In the genomic region with DNA sequence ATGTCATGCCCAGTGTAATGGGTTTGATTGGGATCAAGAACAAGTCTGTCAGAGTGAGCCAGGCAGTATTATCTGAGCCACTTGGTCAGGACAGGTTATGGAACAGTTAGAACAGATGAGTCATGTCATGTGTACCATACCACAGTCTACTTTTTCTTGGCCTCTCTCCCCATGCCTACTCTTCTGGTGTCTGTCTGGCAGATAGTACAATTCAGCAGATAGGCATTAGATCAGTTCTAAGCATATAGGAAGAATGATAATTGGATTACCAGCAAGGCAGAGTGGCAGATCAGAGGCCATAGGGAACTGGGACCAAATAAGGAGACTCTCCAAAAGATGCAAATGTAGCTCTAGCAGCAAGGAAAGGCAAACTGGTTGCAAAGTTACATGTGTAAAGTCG, we compare ENCODE assay signal across 8 cellular contexts. TPM values are rescaled to one million over a fixed set of nuclear protein-coding genes. Genes with fewer than 3 reads are reported as not detected.
A peak's percentile ranks its signal among the peaks of the same experiment; 100 is the strongest.
DNase-seq lines count a peak whose midpoint lies in the region; ATAC-seq, FAIRE-seq and TF ChIP-seq lines count a peak whose summit lies in the region.

No MANE protein-coding gene starts in this region.

- no peaks in the 10 kb centered on the region for H3K9me1 ChIP-seq in K562 (ENCODE audit: control insufficient read depth, insufficient read depth, low read length)

- POLR2A ChIA-PET in K562 (lab: Yijun Ruan, JAX) = no interaction called here

- no peak overlapping the region for H3K4me3 ChIP-seq in K562

- no peak for TF ChIP-seq CTCF in K562 (IDR thresholded peaks at IDR 0.05 in 2 of 3, conservative IDR thresholded peaks at IDR 0.05 in 1 of 3; ENCODE audit: insufficient read depth in 2 of 3, low read depth in 1 of 3, low read length in 3 of 3)

- no peak overlapping the region for H3K9ac ChIP-seq in K562 (ENCODE audit: insufficient read depth in 1 of 2, low read depth in 2 of 2, low read length in 2 of 2)

- peak in 2 of 4 experiments; percentile 24 to 46 for DNase-seq in K562 (ENCODE audit: extremely low read depth in 1 of 4, low spot score in 3 of 4)
- DNase-seq in myocyte (ENCODE audit: low read depth) = peak; percentile 52
- no peak for DNase-seq in GM19239 (ENCODE audit: insufficient read length, low spot score)
- no peak for DNase-seq in epidermal melanocyte (ENCODE audit: insufficient read length, low spot score)

- TF ChIP-seq EP300 in K562 (IDR thresholded peaks at IDR 0.05; ENCODE audit: low read length) = no peak

- TF ChIP-seq RAD21 in K562 (CRISPR knock-in tag; conservative IDR thresholded peaks at IDR 0.05 in 1 of 2, IDR thresholded peaks at IDR 0.05 in 1 of 2) = no peak

- in situ Hi-C loops in K562 (cut with MboI) = no loop called here

- FAIRE-seq in K562 (lab: Jason Lieb, UNC) (peak; percentile 80), GM19239 (lab: Jason Lieb, UNC) (no peak)

- 0 out of 2 replicates have a peak, but pooled peaks cover 4% of the 10 kb centered on the region for H4K20me1 ChIP-seq in K562 (replicated peaks; ENCODE audit: control insufficient read depth, insufficient read depth, low read length)

- no TSS peak for BruUV-seq in K562 (replicated peaks; lab: Mats Ljungman, UMichigan)

- peaks cover 0 to 7% of the 10 kb centered on the region in 2 experiments; a peak in 2 of 5 replicates for H3K4me1 ChIP-seq in K562 (replicated peaks in 1 of 2; ENCODE audit: control insufficient read depth in 2 of 2, insufficient read depth in 2 of 2, low read length in 2 of 2)

- peak; percentile 59 for ATAC-seq in GM18505 (IDR thresholded peaks at IDR 0.05; ENCODE audit: unreplicated experiment)
- ATAC-seq in HG03378 (IDR thresholded peaks at IDR 0.05; ENCODE audit: unreplicated experiment) = peak; percentile 62
- ATAC-seq in K562 = peak; percentile 86
- ATAC-seq in GM21367 (IDR thresholded peaks at IDR 0.05; ENCODE audit: unreplicated experiment) = no peak
- ATAC-seq in HG02970 (IDR thresholded peaks at IDR 0.05; ENCODE audit: low FRiP score, unreplicated experiment) = no peak

- peak overlapping the region; percentile 5; the same call in 1 of the 3 replicates for H3K27ac ChIP-seq in K562 (ENCODE audit: extremely low read depth, low read depth, low read length)

- intact Hi-C loops in K562 (cut with micrococcal nuclease) = no loop called here

- no peak for TF ChIP-seq POLR2A in GM18505 (IDR thresholded peaks at IDR 0.05; ENCODE audit: borderline replicate concordance, extremely low read depth, insufficient read depth, insufficient read length)
- TF ChIP-seq POLR2A in K562 (conservative IDR thresholded peaks at IDR 0.05) = no peak

- H2AFZ ChIP-seq in K562 (ENCODE audit: low read depth, low read length) = no peak overlapping the region

- H3K9me3 ChIP-seq in K562 (replicated peaks; ENCODE audit: control insufficient read depth, insufficient read depth, low read depth, low read length) = no peaks in the 10 kb centered on the region

- no peaks in the 10 kb centered on the region for H3K27me3 ChIP-seq in K562 (ENCODE audit: control insufficient read depth in 2 of 2, insufficient read depth in 2 of 2, low read length in 2 of 2)

- 0 out of 2 replicates have a peak overlapping the region, but pooled peaks have one; percentile 7 for H3K4me2 ChIP-seq in K562 (ENCODE audit: insufficient read depth, low read length)

- WGBS in K562 (ENCODE audit: insufficient coverage, low coverage, missing lambda C conversion rate) = 25% methylated on average over 1 of the region's 1 CpG

- peaks cover 63% of the 10 kb centered on the region for H3K79me2 ChIP-seq in K562 (ENCODE audit: control insufficient read depth, insufficient read depth, low read length)

- CTCF ChIA-PET in K562 (lab: Yijun Ruan, JAX; ENCODE audit: low intra/inter-chr PET ratio) = no interaction called here

- peaks cover 14% of the 10 kb centered on the region; the same call in 2 of the 3 replicates for H3K36me3 ChIP-seq in K562 (ENCODE audit: control insufficient read depth, insufficient read depth, low read length)

TF ChIP-seq in K562, 482 proteins besides CTCF, POLR2A, EP300 and RAD21 (continues in another document):
- TF ChIP-seq ZKSCAN3 (CRISPR knock-in tag; IDR thresholded peaks at IDR 0.05) = no peak
- TF ChIP-seq, protein P1, sequence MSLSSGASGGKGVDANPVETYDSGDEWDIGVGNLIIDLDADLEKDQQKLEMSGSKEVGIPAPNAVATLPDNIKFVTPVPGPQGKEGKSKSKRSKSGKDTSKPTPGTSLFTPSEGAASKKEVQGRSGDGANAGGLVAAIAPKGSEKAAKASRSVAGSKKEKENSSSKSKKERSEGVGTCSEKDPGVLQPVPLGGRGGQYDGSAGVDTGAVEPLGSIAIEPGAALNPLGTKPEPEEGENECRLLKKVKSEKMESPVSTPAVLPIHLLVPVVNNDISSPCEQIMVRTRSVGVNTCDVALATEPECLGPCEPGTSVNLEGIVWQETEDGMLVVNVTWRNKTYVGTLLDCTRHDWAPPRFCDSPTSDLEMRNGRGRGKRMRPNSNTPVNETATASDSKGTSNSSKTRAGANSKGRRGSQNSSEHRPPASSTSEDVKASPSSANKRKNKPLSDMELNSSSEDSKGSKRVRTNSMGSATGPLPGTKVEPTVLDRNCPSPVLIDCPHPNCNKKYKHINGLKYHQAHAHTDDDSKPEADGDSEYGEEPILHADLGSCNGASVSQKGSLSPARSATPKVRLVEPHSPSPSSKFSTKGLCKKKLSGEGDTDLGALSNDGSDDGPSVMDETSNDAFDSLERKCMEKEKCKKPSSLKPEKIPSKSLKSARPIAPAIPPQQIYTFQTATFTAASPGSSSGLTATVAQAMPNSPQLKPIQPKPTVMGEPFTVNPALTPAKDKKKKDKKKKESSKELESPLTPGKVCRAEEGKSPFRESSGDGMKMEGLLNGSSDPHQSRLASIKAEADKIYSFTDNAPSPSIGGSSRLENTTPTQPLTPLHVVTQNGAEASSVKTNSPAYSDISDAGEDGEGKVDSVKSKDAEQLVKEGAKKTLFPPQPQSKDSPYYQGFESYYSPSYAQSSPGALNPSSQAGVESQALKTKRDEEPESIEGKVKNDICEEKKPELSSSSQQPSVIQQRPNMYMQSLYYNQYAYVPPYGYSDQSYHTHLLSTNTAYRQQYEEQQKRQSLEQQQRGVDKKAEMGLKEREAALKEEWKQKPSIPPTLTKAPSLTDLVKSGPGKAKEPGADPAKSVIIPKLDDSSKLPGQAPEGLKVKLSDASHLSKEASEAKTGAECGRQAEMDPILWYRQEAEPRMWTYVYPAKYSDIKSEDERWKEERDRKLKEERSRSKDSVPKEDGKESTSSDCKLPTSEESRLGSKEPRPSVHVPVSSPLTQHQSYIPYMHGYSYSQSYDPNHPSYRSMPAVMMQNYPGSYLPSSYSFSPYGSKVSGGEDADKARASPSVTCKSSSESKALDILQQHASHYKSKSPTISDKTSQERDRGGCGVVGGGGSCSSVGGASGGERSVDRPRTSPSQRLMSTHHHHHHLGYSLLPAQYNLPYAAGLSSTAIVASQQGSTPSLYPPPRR (CRISPR knock-in tag; IDR thresholded peaks at IDR 0.05; ENCODE audit: borderline replicate concordance) = no peak
- no peak for TF ChIP-seq NFATC3 (IDR thresholded peaks at IDR 0.05)
- TF ChIP-seq ZNF239 (CRISPR knock-in tag; IDR thresholded peaks at IDR 0.05) = no peak
- TF ChIP-seq, protein P2, sequence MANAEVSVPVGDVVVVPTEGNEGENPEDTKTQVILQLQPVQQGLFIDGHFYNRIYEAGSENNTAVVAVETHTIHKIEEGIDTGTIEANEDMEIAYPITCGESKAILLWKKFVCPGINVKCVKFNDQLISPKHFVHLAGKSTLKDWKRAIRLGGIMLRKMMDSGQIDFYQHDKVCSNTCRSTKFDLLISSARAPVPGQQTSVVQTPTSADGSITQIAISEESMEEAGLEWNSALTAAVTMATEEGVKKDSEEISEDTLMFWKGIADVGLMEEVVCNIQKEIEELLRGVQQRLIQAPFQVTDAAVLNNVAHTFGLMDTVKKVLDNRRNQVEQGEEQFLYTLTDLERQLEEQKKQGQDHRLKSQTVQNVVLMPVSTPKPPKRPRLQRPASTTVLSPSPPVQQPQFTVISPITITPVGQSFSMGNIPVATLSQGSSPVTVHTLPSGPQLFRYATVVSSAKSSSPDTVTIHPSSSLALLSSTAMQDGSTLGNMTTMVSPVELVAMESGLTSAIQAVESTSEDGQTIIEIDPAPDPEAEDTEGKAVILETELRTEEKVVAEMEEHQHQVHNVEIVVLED (CRISPR knock-in tag; IDR thresholded peaks at IDR 0.05) = no peak
- TF ChIP-seq FUS (optimal IDR thresholded peaks at IDR 0.05; ENCODE audit: low read depth, low read length) = no peak
- no peak for TF ChIP-seq PRPF4 (IDR thresholded peaks at IDR 0.05; ENCODE audit: insufficient read depth, low read depth, low read length, poor library complexity, severe bottlenecking)
- TF ChIP-seq TRIM24 (IDR thresholded peaks at IDR 0.05) = 0 out of 4 replicates have a peak, but pooled peaks of 1 of the 2 experiments have one; percentile 18
- TF ChIP-seq JUND (IDR thresholded peaks at IDR 0.05; ENCODE audit: borderline replicate concordance, low read depth, low read length) = peak; percentile 63; the same call in 1 of the 2 replicates
- peak; percentile 69; the same call in 2 of the 3 replicates for TF ChIP-seq JUND (tag; IDR thresholded peaks at IDR 0.05; ENCODE audit: borderline replicate concordance, low read depth, low read length)
- TF ChIP-seq SMARCE1 (IDR thresholded peaks at IDR 0.05) = 0 out of 2 replicates have a peak, but pooled peaks have one; percentile 27
- no peak for TF ChIP-seq PRMT5 (CRISPR knock-in tag; IDR thresholded peaks at IDR 0.05)

RNA-seq across cellular contexts. Expression of a gene that starts 30.5 kb away (rescaled TPM):
- 20.0 and 27.1 TPM in 2 replicates for total RNA-seq in K562 (2011; cell fraction: chromatin; rRNA removed; ENCODE audit: low replicate concordance)
- 14.5 and 16.6 TPM in 2 replicates for total RNA-seq in K562 (2011; cell fraction: nucleolus; rRNA removed)
- total RNA-seq in K562 (2011; cell fraction: nucleoplasm; rRNA removed) = 13.1 and 15.4 TPM in 2 replicates
- total RNA-seq in K562 (2014; rRNA removed) (14.0 and 15.1 TPM in 2 replicates), K562 (2014; rRNA removed; fragmentation: Illumina TruSeq; extraction: Trizol) (19.0 and 21.2 TPM in 2 replicates), K562 (2015; rRNA removed; fragmentation: Illumina TruSeq; extraction: Trizol) (17.1 and 18.0 TPM in 2 replicates), K562 (2021) (16.5 and 16.9 TPM in 2 replicates), myocyte (20.9 and 30.3 TPM in 2 replicates)
- polyA plus RNA-seq in K562 (2011; rRNA removed) (20.4 and 24.9 TPM in 2 replicates), K562 (2014; fragmentation: Illumina TruSeq; extraction: Trizol) (13.3 and 16.2 TPM in 2 replicates), K562 (2014; fragmentation: Nextera tagmentation; extraction: Ambion mirVana) (10 to 100 TPM in 1 of 2 experiments, 1 to 10 TPM in 1; 6.3 to 10.8 TPM), K562 (2014; rRNA removed) (15.3 and 15.9 TPM in 2 replicates)
- polyA plus RNA-seq in K562 (2011; cell fraction: cytosol; rRNA removed) = 10.5 and 13.3 TPM in 2 replicates
- polyA plus RNA-seq in K562 (2011; cell fraction: nucleus; rRNA removed) = 14.1 and 45.0 TPM in 2 replicates
- 13.0 and 13.2 TPM in 2 replicates for polyA plus RNA-seq in K562 (2012)
- polyA minus RNA-seq in K562 (2011; rRNA and poly(A)+ RNA removed) = 27.0 and 33.6 TPM in 2 replicates
- polyA minus RNA-seq in K562 (2011; cell fraction: cytosol; rRNA and poly(A)+ RNA removed) = 8.1 and 13.3 TPM in 2 replicates
- polyA minus RNA-seq in K562 (2011; cell fraction: nucleus; rRNA and poly(A)+ RNA removed) = 9.3 and 31.9 TPM in 2 replicates
- polyA plus RNA-seq in myocyte (2012) = 12.3 TPM

Comparison
In these comparisons a context has a peak if more than half of its experiments do, and no peak if none do; other contexts are left out.
1. ATAC-seq: peak in GM18505 (single experiment), HG03378 (single experiment) and K562 (single experiment); none in GM21367 (single experiment) and HG02970 (single experiment).